9 cellular contexts compared by ENCODE assay signal in genomic region chr16:12646490-12647274, GRCh38.
DNase-seq lines count a peak whose midpoint lies in the region; ATAC-seq and TF ChIP-seq lines count a peak whose summit lies in the region.
"Had no signal": no experiment of that assay in that cellular context is flagged by ENCODE, and none has a peak within 500 bp of the region (broad histone marks: within the 10 kb centered on the region; RNA-seq: fewer than 3 reads in every experiment).

No MANE protein-coding gene starts in this region.

- DNase-seq in GM20000 (ENCODE audit: low spot score) = peak; percentile 22
- DNase-seq in T1000 (lab: John Stamatoyannopoulos, UW) = peak; percentile 37
- DNase-seq in fibroblast of mammary gland (ENCODE audit: low read depth) = peak; percentile 24
- DNase-seq in stimulated activated CD4-positive, alpha-beta T cell treated with anti-CD3 and anti-CD28 coated beads, Interleukin-4, amount 100 ng/mL, for 1 hour = peak; percentile 36
- DNase-seq in NCI-H187 treated with DMSO at 0.1 percent for 48 hours (lab: John Stamatoyannopoulos, UW) = no peak

- no peak overlapping the region for H3K4me3 ChIP-seq in fibroblast of mammary gland (ENCODE audit: control insufficient read depth, low read depth, low read length)
- H3K4me3 ChIP-seq: thoracic aorta had no signal

- ATAC-seq in HG03139 (IDR thresholded peaks at IDR 0.05; ENCODE audit: unreplicated experiment) (no peak), HG03460 (IDR thresholded peaks at IDR 0.05; ENCODE audit: unreplicated experiment) (no peak), GM21381 (IDR thresholded peaks at IDR 0.05; ENCODE audit: unreplicated experiment) (no peak)

- no peak for TF ChIP-seq CTCF in GM20000 (IDR thresholded peaks at IDR 0.05; ENCODE audit: extremely low read depth, missing control alignments)
- TF ChIP-seq CTCF in fibroblast of mammary gland (conservative IDR thresholded peaks at IDR 0.05; ENCODE audit: control insufficient read depth, insufficient read depth, low read depth, low read length) = no peak
